17 cellular contexts compared by ENCODE assay signal in genomic region chr16:24969071-24969470, GRCh38. TPM values are rescaled to one million over a fixed set of nuclear protein-coding genes. Genes with fewer than 3 reads are reported as not detected.
DNase-seq lines count a peak whose midpoint lies in the region; ATAC-seq and TF ChIP-seq lines count a peak whose summit lies in the region.
"Had no signal": no experiment of that assay in that cellular context is flagged by ENCODE, and none has a peak within 500 bp of the region (broad histone marks: within the 10 kb centered on the region; RNA-seq: fewer than 3 reads in every experiment).

No MANE protein-coding gene starts in this region.

- no peak for DNase-seq in Right ventricle myocardium inferior (ENCODE audit: missing footprints)
- DNase-seq in right atrium auricular region (ENCODE audit: low spot score), result no peak
- DNase-seq in heart left ventricle, result no peak
- DNase-seq in memory B cell (ENCODE audit: low spot score in 2 of 2), result no peak
- DNase-seq in SHP77 (lab: John Stamatoyannopoulos, UW), result no peak
- DNase-seq in coronary artery (ENCODE audit: low spot score), result no peak
- DNase-seq: DMS79 treated with DMSO at 0.1 percent for 48 hours; NCI-H1417 treated with DMSO at 0.1 percent for 48 hours; NCI-H1930; NCI-H446 treated with DMSO at 0.1 percent for 48 hours; NCI-H69; NK-92 treated with Interleukin-12 subunit alpha and Interleukin-12 subunit beta, amount 100 ng/mL, for 24 hours; Peyer's patch had no signal

- H3K9me3 ChIP-seq in right atrium auricular region (no peaks in the 10 kb centered on the region), heart left ventricle (no peaks in the 10 kb centered on the region)
- H3K9me3 ChIP-seq: Peyer's patch had no signal

- H3K9me3 Mint-ChIP-seq in memory B cell, result no peaks in the 10 kb centered on the region

- no peaks in the 10 kb centered on the region for H3K27me3 Mint-ChIP-seq in memory B cell

- H3K27me3 ChIP-seq in right atrium auricular region (no peaks in the 10 kb centered on the region), heart left ventricle (no peaks in the 10 kb centered on the region)
- H3K27me3 ChIP-seq: Peyer's patch had no signal

- TF ChIP-seq CTCF in right atrium auricular region (IDR thresholded peaks at IDR 0.05) (no peak), heart left ventricle (IDR thresholded peaks at IDR 0.05) (no peak), coronary artery (IDR thresholded peaks at IDR 0.05) (no peak)

- intact Hi-C loops in Right ventricle myocardium inferior (cut with DNase I), result no loop called here
- intact Hi-C loops in heart left ventricle (cut with DNase I), result loop anchor here in 2 of 10 donors (5.0 to 10.0 kb wide), 3 partner anchors 46 to 154 kb away; partner anchors contain the start of gene ARHGAP17 (in 2 of the 2)

- no peak overlapping the region for H3K4me3 Mint-ChIP-seq in memory B cell

- H3K4me1 Mint-ChIP-seq in memory B cell, result peaks cover 27% of the 10 kb centered on the region

- H3K36me3 ChIP-seq in right atrium auricular region (peaks cover 65% of the 10 kb centered on the region), heart left ventricle (peaks cover 0 to 99% (median 83%) of the 10 kb centered on the region in 9 donors)

- H3K27ac Mint-ChIP-seq in memory B cell, result peak overlapping the region; percentile 25

- ATAC-seq in Right ventricle myocardium inferior, result peak; percentile 51
- ATAC-seq in heart left ventricle, result peak; percentile 22 to 63 (median 47)
- no peak for ATAC-seq in memory B cell (ENCODE audit: low read depth)
- ATAC-seq in GM18907 (IDR thresholded peaks at IDR 0.05; ENCODE audit: unreplicated experiment), result no peak

- 27 to 40% (median 35%) methylated on average over 4 of the region's 4 CpGs for WGBS in heart left ventricle, 4 donors

- TF ChIP-seq POLR2A in heart left ventricle (IDR thresholded peaks at IDR 0.05), result no peak

- H3K27ac ChIP-seq in right atrium auricular region, result no peak overlapping the region
- peak overlapping the region in 7 of 12 donors; percentile 19 to 65 (median 32) for H3K27ac ChIP-seq in heart left ventricle
- H3K27ac ChIP-seq in coronary artery, result no peak overlapping the region
- H3K27ac ChIP-seq: C4-2B, KMS-11, Peyer's patch, SK-N-MC had no signal

- H3K36me3 Mint-ChIP-seq in memory B cell, result peaks cover 47% of the 10 kb centered on the region

- no peak overlapping the region for H3K4me3 ChIP-seq in right atrium auricular region
- no peak overlapping the region for H3K4me3 ChIP-seq in heart left ventricle
- no peak overlapping the region for H3K4me3 ChIP-seq in coronary artery
- H3K4me3 ChIP-seq: Peyer's patch, SK-N-MC had no signal

- peaks cover 0 to 13% of the 10 kb centered on the region in 2 donors for H3K4me1 ChIP-seq in right atrium auricular region
- H3K4me1 ChIP-seq in heart left ventricle, result peaks cover 0 to 51% (median 20%) of the 10 kb centered on the region in 12 donors

RNA-seq across cellular contexts. Expression of gene ARHGAP17, which starts 46.1 kb away (rescaled TPM):
- total RNA-seq in Right ventricle myocardium inferior (58.1 TPM), right atrium auricular region (10 to 100 TPM; 29.9 to 31.6 TPM), heart left ventricle (100 to 1,000 TPM in 1 of 9 donors, 10 to 100 TPM in 8; 26.3 to 105 (median 70.4) TPM)
- polyA plus RNA-seq in heart left ventricle, result 10 to 100 TPM; 35.1 to 38.2 TPM

Comparison
In these comparisons a context has a peak if more than half of its experiments do, and no peak if none do; other contexts are left out.
1. H3K27ac ChIP-seq: peak in heart left ventricle (7 of 12); none in right atrium auricular region (0 of 2) and coronary artery (0 of 2).
2. ATAC-seq: peak in Right ventricle myocardium inferior (single experiment) and heart left ventricle (4 of 4); none in memory B cell (single experiment) and GM18907 (single experiment).